Comparison of ENCODE assay signal across 21 cellular contexts in genomic region chr9:80926611-80927010, GRCh38.
"Had no signal": no experiment of that assay in that cellular context is flagged by ENCODE, and none has a peak within 500 bp of the region (broad histone marks: within the 10 kb centered on the region; RNA-seq: fewer than 3 reads in every experiment).

No MANE protein-coding gene starts in this region.

- ATAC-seq: foreskin keratinocyte; left cardiac atrium; left ventricle myocardium superior; psoas muscle; right lobe of liver; stimulated activated naive B cell treated with anti-CD40 and anti-IgM and Interleukin-4, amounts not matched to agents 10 μg/mL and 1 μg/mL and 100 μg/mL, for 72 hours; stimulated activated naive CD8-positive, alpha-beta T cell treated with anti-CD3 and anti-CD28 coated beads, Interleukin-15, amount 100 ng/mL, for 72 hours had no signal

- DNase-seq: effector CD4-positive, alpha-beta T cell; endodermal cell; erythroblast; foreskin keratinocyte; head of caudate nucleus; kidney; left cardiac atrium; left ventricle myocardium superior; mesendoderm; naive B cell; occipital lobe; psoas muscle; retina; right lobe of liver; spleen; stimulated activated CD4-positive, alpha-beta T cell treated with anti-CD3 and anti-CD28 coated beads, Interleukin-15, amount 100 ng/mL, for 24 hours; stimulated activated CD4-positive, alpha-beta T cell treated with anti-CD3 and anti-CD28 coated beads, Interleukin-1b, Interleukin-23, amount 100 ng/mL, for 48 hours; stimulated activated CD4-positive, alpha-beta T cell treated with anti-CD3 and anti-CD28 coated beads, Interleukin-4, amount 100 ng/mL, for 4 hours; stimulated activated naive B cell treated with anti-CD40 and anti-IgM and Interleukin-4, amounts not matched to agents 10 μg/mL and 1 μg/mL and 100 μg/mL, for 72 hours; stimulated activated naive CD8-positive, alpha-beta T cell treated with anti-CD3 and anti-CD28 coated beads, Interleukin-15, amount 100 ng/mL, for 72 hours; transverse colon had no signal
